ENCODE assay signal across 23 cellular contexts in the genomic region with DNA sequence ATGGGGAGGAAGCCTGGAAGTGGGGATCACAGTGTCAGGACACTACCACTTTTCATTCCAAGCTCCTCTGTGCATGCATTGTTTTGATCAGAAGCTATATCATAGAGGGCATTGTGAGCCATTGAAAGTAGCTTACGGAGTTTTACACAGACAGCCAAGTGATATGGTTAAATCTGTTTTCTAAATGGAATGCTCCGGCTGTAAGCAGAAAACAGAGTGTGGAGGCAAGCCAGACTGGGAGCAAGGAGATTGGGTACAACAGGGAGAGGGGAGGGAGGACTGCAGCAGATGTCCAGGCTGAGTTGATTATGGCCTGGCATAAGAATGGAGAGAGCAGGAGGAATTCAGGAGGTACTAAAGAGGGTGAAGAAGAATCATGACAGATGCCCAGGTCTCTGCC. TPM values are rescaled to one million over a fixed set of nuclear protein-coding genes. Genes with fewer than 3 reads are reported as not detected.
DNase-seq lines count a peak whose midpoint lies in the region; ATAC-seq, FAIRE-seq and TF ChIP-seq lines count a peak whose summit lies in the region.
"Had no signal": no experiment of that assay in that cellular context is flagged by ENCODE, and none has a peak within 500 bp of the region (broad histone marks: within the 10 kb centered on the region; RNA-seq: fewer than 3 reads in every experiment).

No MANE protein-coding gene starts in this region.

- H2BK12ac ChIP-seq in neuronal stem cell (ENCODE audit: low read length): no peak overlapping the region

- H3K4me3 ChIP-seq in adipocyte (ENCODE audit: low read length) (no peak overlapping the region), neuronal stem cell (ENCODE audit: low read length in 2 of 2) (no peak overlapping the region)
- H3K4me3 ChIP-seq: esophagus squamous epithelium, GM23248, lung, skin epidermis had no signal

- no peak overlapping the region for H2AFZ ChIP-seq in neuronal stem cell (ENCODE audit: low read length)
- H2AFZ ChIP-seq: GM23248 had no signal

- H2BK15ac ChIP-seq in neuronal stem cell (ENCODE audit: low read length): no peak overlapping the region

- no peak overlapping the region for H3K27ac ChIP-seq in neuronal stem cell (replicated peaks; ENCODE audit: low read length)
- H3K27ac ChIP-seq: esophagus squamous epithelium, GM23248, neutrophil, skin epidermis had no signal

- no peak overlapping the region for H4K8ac ChIP-seq in neuronal stem cell (ENCODE audit: low read depth, low read length)

- no peaks in the 10 kb centered on the region for H3K9me3 ChIP-seq in adipocyte (ENCODE audit: control insufficient read depth, low read length)
- H3K9me3 ChIP-seq in neuronal stem cell (replicated peaks in 1 of 2; ENCODE audit: control insufficient read depth in 2 of 2, insufficient read depth in 1 of 2, low read depth in 1 of 2, low read length in 2 of 2): no peaks in the 10 kb centered on the region
- H3K9me3 ChIP-seq: esophagus squamous epithelium, neutrophil had no signal

- DNase-seq in C1 segment of cervical spinal cord (lab: John Stamatoyannopoulos, UW): peak in 8 of 14 donors; percentile 19 to 77 (median 36)
- DNase-seq in adipocyte (ENCODE audit: low read depth): peak; percentile 52
- peak; percentile 78 for DNase-seq in foreskin melanocyte
- DNase-seq in pons (ENCODE audit: low spot score): peak; percentile 97
- DNase-seq in GM12891 (ENCODE audit: insufficient read length, low spot score): no peak
- no peak for DNase-seq in neuronal stem cell (ENCODE audit: low spot score)
- DNase-seq: ACHN; activated CD4-positive, alpha-beta T cell treated with anti-CD3 and anti-CD28 coated beads, Interleukin-2, amount 50 U/mL, for 48 hours; CD4-positive, CD25-positive, alpha-beta regulatory T cell; effector memory CD8-positive, alpha-beta T cell; esophagus squamous epithelium; GM23248; KG1; kidney; MM.1S; NCI-H1417; OCI-M1; Right ventricle myocardium superior had no signal

- no CpG with 5 or more reads among the region's 2 CpGs for WGBS in neuronal stem cell (ENCODE audit: extremely low coverage in 2 of 2, insufficient read length in 2 of 2, insufficient replicate concordance in 1 of 2), 2 donors

- no peak overlapping the region for H3K9ac ChIP-seq in adipocyte (ENCODE audit: low read length)
- H3K9ac ChIP-seq in neuronal stem cell (ENCODE audit: low read depth, low read length, poor library complexity): no peak overlapping the region
- H3K9ac ChIP-seq: GM23248 had no signal

- no peaks in the 10 kb centered on the region for H3K79me1 ChIP-seq in neuronal stem cell (ENCODE audit: low read depth, low read length)

- H4K91ac ChIP-seq in neuronal stem cell (ENCODE audit: low read depth, low read length, poor library complexity): no peak overlapping the region

- no peak overlapping the region for H3K18ac ChIP-seq in neuronal stem cell (ENCODE audit: low read length)

- peaks cover 28% of the 10 kb centered on the region for H3K27me3 ChIP-seq in adipocyte (replicated peaks; ENCODE audit: control insufficient read depth, insufficient read depth, low read length)
- H3K27me3 ChIP-seq in neuronal stem cell (ENCODE audit: control insufficient read depth in 3 of 3, insufficient read depth in 3 of 3, low read depth in 1 of 3, low read length in 3 of 3): peaks cover 0 to 47% (median 0%) of the 10 kb centered on the region in 3 experiments

- H3K14ac ChIP-seq in neuronal stem cell (ENCODE audit: low read length): no peak overlapping the region

- no peak overlapping the region for H2BK5ac ChIP-seq in neuronal stem cell (ENCODE audit: low read length)

- no peak for TF ChIP-seq POLR2A in GM12891 (IDR thresholded peaks at IDR 0.05; ENCODE audit: low read depth, low read length)

- H3K23ac ChIP-seq in neuronal stem cell (ENCODE audit: low read depth, low read length, poor library complexity): no peak overlapping the region

- H3K36me3 ChIP-seq in adipocyte (ENCODE audit: control insufficient read depth, insufficient read depth, low read length, severe bottlenecking) (no peaks in the 10 kb centered on the region), neuronal stem cell (replicated peaks in 1 of 2; ENCODE audit: control insufficient read depth in 2 of 2, insufficient read depth in 2 of 2, low read length in 2 of 2) (no peaks in the 10 kb centered on the region)
- H3K36me3 ChIP-seq: esophagus squamous epithelium, neutrophil had no signal

- H3K4me1 ChIP-seq in adipocyte (ENCODE audit: control insufficient read depth, insufficient read depth, low read length): no peaks in the 10 kb centered on the region
- H3K4me1 ChIP-seq in neuronal stem cell (ENCODE audit: control insufficient read depth in 2 of 2, insufficient read depth in 1 of 2, low read depth in 1 of 2, low read length in 2 of 2): peaks cover 0 to 3% of the 10 kb centered on the region in 2 donors
- H3K4me1 ChIP-seq: esophagus squamous epithelium had no signal

- no peak overlapping the region for H3K4ac ChIP-seq in neuronal stem cell (ENCODE audit: low read length)

- H2AK5ac ChIP-seq in neuronal stem cell (ENCODE audit: low read depth, low read length): no peak overlapping the region

- ATAC-seq in HG03460 (IDR thresholded peaks at IDR 0.05; ENCODE audit: unreplicated experiment): no peak
- ATAC-seq: effector memory CD8-positive, alpha-beta T cell had no signal

- no peak overlapping the region for H2BK120ac ChIP-seq in neuronal stem cell (ENCODE audit: low read depth, low read length)

- FAIRE-seq in GM12891 (lab: Jason Lieb, UNC): no peak
- FAIRE-seq: HTR-8/SVneo, kidney had no signal

- no peak overlapping the region for H3K4me2 ChIP-seq in neuronal stem cell (ENCODE audit: insufficient read depth, low read length, poor library complexity, severe bottlenecking)

TF ChIP-seq in GM12891, 5 proteins besides CTCF, POLR2A, EP300 and RAD21:
- TF ChIP-seq POU2F2 (IDR thresholded peaks at IDR 0.05; ENCODE audit: low read depth, low read length) (no peak), SPI1 (IDR thresholded peaks at IDR 0.05; ENCODE audit: low read depth, low read length) (no peak), POLR2AphosphoS5 (IDR thresholded peaks at IDR 0.05; ENCODE audit: low read depth, low read length) (no peak), PAX5 (IDR thresholded peaks at IDR 0.05; ENCODE audit: insufficient read depth, low read length, severe bottlenecking) (no peak), TAF1 (IDR thresholded peaks at IDR 0.05; ENCODE audit: low read depth, low read length) (no peak)
TF ChIP-seq in GM12891: peak in this region for 0.

RNA-seq across cellular contexts. Expression of a gene that starts 15.5 kb away (rescaled TPM):
- 0.23 TPM for polyA plus RNA-seq in GM12891 (2012; ENCODE audit: low read depth, missing spikeins)
- polyA plus RNA-seq in neuronal stem cell (2013, experiment 1 of 2): 0.03 TPM
- 0.01 TPM for polyA plus RNA-seq in neuronal stem cell (2013, experiment 2 of 2)
- polyA plus RNA-seq: CD4-positive, CD25-positive, alpha-beta regulatory T cell; GM23248 had no signal

RNA-seq across cellular contexts. Expression of a gene that starts 20.6 kb away (rescaled TPM):
- 24.6 TPM for polyA plus RNA-seq in GM12891 (2012; ENCODE audit: low read depth, missing spikeins)
- polyA plus RNA-seq in neuronal stem cell (2013, experiment 1 of 2): 53.7 TPM
- 53.2 TPM for polyA plus RNA-seq in neuronal stem cell (2013, experiment 2 of 2)

RNA-seq across cellular contexts. Expression of a gene that starts 32.8 kb away (rescaled TPM):
- 4.3 TPM for polyA plus RNA-seq in GM12891 (2012; ENCODE audit: low read depth, missing spikeins)
- 1.7 TPM for polyA plus RNA-seq in neuronal stem cell (2013, experiment 1 of 2)
- polyA plus RNA-seq in neuronal stem cell (2013, experiment 2 of 2): 1.8 TPM
- polyA plus RNA-seq: CD4-positive, CD25-positive, alpha-beta regulatory T cell had no signal

RNA-seq across cellular contexts. Expression of a gene that starts 50.4 kb away (rescaled TPM):
- 5.4 TPM for polyA plus RNA-seq in GM12891 (2012; ENCODE audit: low read depth, missing spikeins)
- 0.17 TPM for polyA plus RNA-seq in neuronal stem cell (2013, experiment 1 of 2)
- 0.14 TPM for polyA plus RNA-seq in neuronal stem cell (2013, experiment 2 of 2)

Comparison
In these comparisons a context has a peak if more than half of its experiments do, and no peak if none do; other contexts are left out.
1. DNase-seq: peak in C1 segment of cervical spinal cord (8 of 14), adipocyte (single experiment), foreskin melanocyte (single experiment) and pons (single experiment); none in GM12891 (single experiment) and neuronal stem cell (single experiment).